ENCODE assay signal across 13 cellular contexts in the genomic region with DNA sequence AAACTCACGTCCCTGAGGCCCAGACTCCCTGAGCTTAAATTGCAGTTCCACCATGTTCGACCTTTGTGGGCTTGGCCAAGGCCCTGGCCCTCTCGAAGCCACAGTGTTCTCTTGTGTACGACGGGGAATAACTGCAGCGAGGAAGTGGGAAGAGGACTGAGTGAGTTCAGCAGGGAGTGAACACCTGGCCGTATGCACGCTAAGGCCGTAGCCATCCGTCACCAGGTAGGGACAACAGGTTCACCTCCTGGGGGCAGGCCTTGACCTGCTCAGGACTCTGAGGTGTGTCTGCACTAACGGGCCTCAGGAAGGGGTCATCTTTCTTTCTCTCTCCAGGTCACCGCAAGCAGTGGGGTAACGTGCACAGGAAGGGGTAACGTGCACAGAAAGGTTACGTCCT.
DNase-seq lines count a peak whose midpoint lies in the region; ATAC-seq and TF ChIP-seq lines count a peak whose summit lies in the region.
"Had no signal": no experiment of that assay in that cellular context is flagged by ENCODE, and none has a peak within 500 bp of the region (broad histone marks: within the 10 kb centered on the region; RNA-seq: fewer than 3 reads in every experiment).

No MANE protein-coding gene starts in this region.

- peaks cover 5 to 6% of the 10 kb centered on the region in 2 donors for H3K27me3 Mint-ChIP-seq in natural killer cell treated with Interleukin-12 subunit alpha and Interleukin-12 subunit beta and Interleukin-15 and Interleukin-18, amount 100 ng/mL, for 72 hours
- no peaks in the 10 kb centered on the region for H3K27me3 Mint-ChIP-seq in activated CD4-positive, alpha-beta T cell treated with anti-CD3 and anti-CD28 coated beads, Interleukin-2, amount 10 ng/mL, durations not matched to agents 7 days and 5 days
- H3K27me3 Mint-ChIP-seq: CD4-positive, alpha-beta T cell had no signal

- H3K4me3 Mint-ChIP-seq in natural killer cell treated with Interleukin-12 subunit alpha and Interleukin-12 subunit beta and Interleukin-15 and Interleukin-18, amount 100 ng/mL, for 72 hours, result peak overlapping the region; percentile 49
- H3K4me3 Mint-ChIP-seq in activated CD4-positive, alpha-beta T cell treated with anti-CD3 and anti-CD28 coated beads, Interleukin-2, amount 10 ng/mL, durations not matched to agents 7 days and 5 days, result no peak overlapping the region
- H3K4me3 Mint-ChIP-seq: B cell; CD4-positive, alpha-beta T cell had no signal

- peaks cover 6% of the 10 kb centered on the region for H3K36me3 Mint-ChIP-seq in natural killer cell treated with Interleukin-12 subunit alpha and Interleukin-12 subunit beta and Interleukin-15 and Interleukin-18, amount 100 ng/mL, for 72 hours
- no peaks in the 10 kb centered on the region for H3K36me3 Mint-ChIP-seq in activated CD4-positive, alpha-beta T cell treated with anti-CD3 and anti-CD28 coated beads, Interleukin-2, amount 10 ng/mL, durations not matched to agents 7 days and 5 days (ENCODE audit: low read depth)

- dilution Hi-C loops in IMR-90 (cut with HindIII; ENCODE audit: low sequenced_read_pairs, unreplicated experiment), result no loop called here

- 100% methylated on average over 1 of the region's 15 CpGs; no CpG with 5 or more reads in 1 of the 2 experiments for whole genome bisulfite sequencing in IMR-90 (ENCODE audit: extremely low coverage in 2 of 2, insufficient read length in 1 of 2), 2 experiments
- 68 to 79% methylated on average over 15 of the region's 15 CpGs for WGBS in testis, 2 donors

- 0 out of 2 replicates have a peak overlapping the region, but pooled peaks have one; percentile 1 for H2AK5ac ChIP-seq in IMR-90 (ENCODE audit: low read depth, low read length)

- POLR2A ChIA-PET in IMR-90 (lab: Charles Lee; ENCODE audit: unreplicated experiment), result no interaction called here
- POLR2A ChIA-PET in activated CD4-positive, alpha-beta T cell treated with anti-CD3 and anti-CD28 coated beads, Interleukin-2, amount 10 ng/mL, durations not matched to agents 7 days and 5 days (lab: Charles Lee), result no interaction called here

- no peak overlapping the region for H2BK20ac ChIP-seq in IMR-90 (ENCODE audit: low read depth, low read length)

- H2AFZ ChIP-seq in IMR-90 (replicated peaks; ENCODE audit: low read length, poor library complexity), result no peak overlapping the region

- H4K91ac ChIP-seq in IMR-90 (ENCODE audit: insufficient read depth, low read depth, low read length), result no peak overlapping the region

- H3K4ac ChIP-seq in IMR-90 (ENCODE audit: low read depth, low read length), result no peak overlapping the region

- peak overlapping the region in 6 of 10 experiments; percentile 10 to 51 (median 38); a peak in 8 of 20 replicates for H3K4me3 ChIP-seq in BLaER1 treated with 17β-estradiol and CSF1 and Interleukin-3, amounts not matched to agents 10 nM and 100 nM
- H3K4me3 ChIP-seq in IMR-90 (ENCODE audit: insufficient read depth, low read depth, low read length) (no peak overlapping the region), testis (peak overlapping the region; percentile 9 to 45)
- H3K4me3 ChIP-seq: HAP-1 had no signal

- intact Hi-C loops in IMR-90 (cut with micrococcal nuclease), result no loop called here
- intact Hi-C loops in testis (cut with DNase I; ENCODE audit: low total_unique reads), result no loop called here

- H3K9me3 Mint-ChIP-seq in natural killer cell treated with Interleukin-12 subunit alpha and Interleukin-12 subunit beta and Interleukin-15 and Interleukin-18, amount 100 ng/mL, for 72 hours, result no peaks in the 10 kb centered on the region
- H3K9me3 Mint-ChIP-seq in activated CD4-positive, alpha-beta T cell treated with anti-CD3 and anti-CD28 coated beads, Interleukin-2, amount 10 ng/mL, durations not matched to agents 7 days and 5 days, result peaks cover 3% of the 10 kb centered on the region

- H3K14ac ChIP-seq in IMR-90 (replicated peaks; ENCODE audit: low read depth, low read length), result no peak overlapping the region

- TF ChIP-seq RAD21 in IMR-90 (IDR thresholded peaks at IDR 0.05; ENCODE audit: low read length), result no peak

- no peaks in the 10 kb centered on the region for H4K20me1 ChIP-seq in BLaER1 treated with 17β-estradiol and CSF1 and Interleukin-3, amounts not matched to agents 10 nM and 100 nM
- H4K20me1 ChIP-seq in IMR-90 (ENCODE audit: insufficient read depth, low read length), result no peaks in the 10 kb centered on the region

- H3K36me3 ChIP-seq in BLaER1 treated with 17β-estradiol and CSF1 and Interleukin-3, amounts not matched to agents 10 nM and 100 nM, result no peaks in the 10 kb centered on the region
- H3K36me3 ChIP-seq in IMR-90 (ENCODE audit: control insufficient read depth, insufficient read depth, low read length) (no peaks in the 10 kb centered on the region), testis (ENCODE audit: low read depth, missing control alignments) (no peaks in the 10 kb centered on the region)
- H3K36me3 ChIP-seq: HAP-1 had no signal

- no peak overlapping the region for H3K9ac ChIP-seq in BLaER1 treated with 17β-estradiol and CSF1 and Interleukin-3, amounts not matched to agents 10 nM and 100 nM
- H3K9ac ChIP-seq in IMR-90 (ENCODE audit: low read depth, low read length), result no peak overlapping the region

- TF ChIP-seq POLR2A in IMR-90 (IDR thresholded peaks at IDR 0.05; ENCODE audit: low read depth, low read length) (no peak), testis (IDR thresholded peaks at IDR 0.05) (no peak)

- H3K9me3 ChIP-seq in BLaER1 treated with 17β-estradiol and CSF1 and Interleukin-3, amounts not matched to agents 10 nM and 100 nM (replicated peaks in 1 of 11), result peaks cover 23 to 33% (median 29%) of the 10 kb centered on the region in 11 experiments
- H3K9me3 ChIP-seq in IMR-90 (ENCODE audit: control insufficient read depth, insufficient read depth, low read length), result no peaks in the 10 kb centered on the region
- H3K9me3 ChIP-seq in testis, result no peaks in the 10 kb centered on the region
- H3K9me3 ChIP-seq: Caco-2, HAP-1 had no signal

- in situ Hi-C loops in IMR-90 (cut with MboI; ENCODE audit: low sequenced_read_pairs), result no loop called here

- no peak overlapping the region for H3K18ac ChIP-seq in IMR-90 (ENCODE audit: low read depth, low read length)

- no peak overlapping the region for H4K8ac ChIP-seq in IMR-90 (ENCODE audit: low read depth in 2 of 2, low read length in 2 of 2)

- H2BK120ac ChIP-seq in IMR-90 (ENCODE audit: low read depth, low read length), result no peak overlapping the region

- no TSS peak for BruUV-seq in IMR-90 (replicated peaks; lab: Mats Ljungman, UMichigan)

- H3K79me1 ChIP-seq in IMR-90 (ENCODE audit: low read depth in 1 of 2, low read length in 2 of 2), result peaks cover 0 to 9% of the 10 kb centered on the region in 2 experiments; a peak in 2 of 4 replicates

- 0 out of 22 replicates have a peak overlapping the region, but pooled peaks of 1 of the 11 experiments have one; percentile 11 for H3K4me2 ChIP-seq in BLaER1 treated with 17β-estradiol and CSF1 and Interleukin-3, amounts not matched to agents 10 nM and 100 nM
- no peak overlapping the region for H3K4me2 ChIP-seq in IMR-90 (ENCODE audit: low read depth, low read length)

- H3K27ac ChIP-seq in BLaER1 treated with 17β-estradiol and CSF1 and Interleukin-3, amounts not matched to agents 10 nM and 100 nM, result peak overlapping the region in 8 of 11 experiments; percentile 10 to 69 (median 54); a peak in 11 of 22 replicates
- H3K27ac ChIP-seq in IMR-90 (ENCODE audit: insufficient read depth, low read length) (no peak overlapping the region), testis (no peak overlapping the region)
- H3K27ac ChIP-seq: C4-2B had no signal

- peaks cover 0 to 13% of the 10 kb centered on the region in 2 donors for H3K4me1 Mint-ChIP-seq in natural killer cell treated with Interleukin-12 subunit alpha and Interleukin-12 subunit beta and Interleukin-15 and Interleukin-18, amount 100 ng/mL, for 72 hours (ENCODE audit: low read depth in 2 of 2)
- no peaks in the 10 kb centered on the region for H3K4me1 Mint-ChIP-seq in activated CD4-positive, alpha-beta T cell treated with anti-CD3 and anti-CD28 coated beads, Interleukin-2, amount 10 ng/mL, durations not matched to agents 7 days and 5 days
- H3K4me1 Mint-ChIP-seq: B cell had no signal

- peaks cover 15% of the 10 kb centered on the region for H3K9me1 ChIP-seq in IMR-90 (ENCODE audit: insufficient read depth, low read length)

- no peaks in the 10 kb centered on the region for H3K27me3 ChIP-seq in BLaER1 treated with 17β-estradiol and CSF1 and Interleukin-3, amounts not matched to agents 10 nM and 100 nM
- peaks cover 6% of the 10 kb centered on the region; the same call in 1 of the 2 replicates for H3K27me3 ChIP-seq in IMR-90 (ENCODE audit: control insufficient read depth, insufficient read depth, low read length)
- H3K27me3 ChIP-seq in testis, result no peaks in the 10 kb centered on the region

- ATAC-seq in IMR-90 (ENCODE audit: low read depth), result no peak
- ATAC-seq in natural killer cell treated with Interleukin-12 subunit alpha and Interleukin-12 subunit beta and Interleukin-15 and Interleukin-18, amount 100 ng/mL, for 72 hours, result no peak

- peak overlapping the region; percentile 70 for H2AK9ac ChIP-seq in IMR-90 (replicated peaks; ENCODE audit: low read depth, low read length, poor library complexity)

- peaks cover 0 to 9% (median 5%) of the 10 kb centered on the region in 10 experiments; a peak in 7 of 20 replicates for H3K4me1 ChIP-seq in BLaER1 treated with 17β-estradiol and CSF1 and Interleukin-3, amounts not matched to agents 10 nM and 100 nM
- H3K4me1 ChIP-seq in IMR-90 (ENCODE audit: control insufficient read depth, insufficient read depth, low read length), result peaks cover 11% of the 10 kb centered on the region
- H3K4me1 ChIP-seq in testis, result no peaks in the 10 kb centered on the region

- H4K5ac ChIP-seq in IMR-90 (ENCODE audit: low read depth, low read length), result no peak overlapping the region

- no peak overlapping the region for H3K23ac ChIP-seq in IMR-90 (ENCODE audit: low read depth, low read length)

- H2BK5ac ChIP-seq in IMR-90 (ENCODE audit: low read depth, low read length, poor library complexity, severe bottlenecking), result no peak overlapping the region

- TF ChIP-seq CTCF in IMR-90 (conservative IDR thresholded peaks at IDR 0.05; ENCODE audit: low read depth, low read length), result no peak
- no peak for TF ChIP-seq CTCF in testis (IDR thresholded peaks at IDR 0.05)

- CTCF ChIA-PET in IMR-90 (lab: Yijun Ruan, JAX), result no interaction called here
- CTCF ChIA-PET in activated CD4-positive, alpha-beta T cell treated with anti-CD3 and anti-CD28 coated beads, Interleukin-2, amount 10 ng/mL, durations not matched to agents 7 days and 5 days (lab: Charles Lee), result no interaction called here

- DNase-seq in IMR-90 (no peak), testis (no peak), GM19240 (ENCODE audit: insufficient read length, low spot score) (no peak), DMS153 treated with DMSO at 0.1 percent for 48 hours (lab: John Stamatoyannopoulos, UW; ENCODE audit: unreplicated experiment) (no peak)
- no peak for DNase-seq in natural killer cell treated with Interleukin-12 subunit alpha and Interleukin-12 subunit beta and Interleukin-15 and Interleukin-18, amount 100 ng/mL, for 72 hours (ENCODE audit: low spot score)
- DNase-seq in activated CD4-positive, alpha-beta T cell treated with anti-CD3 and anti-CD28 coated beads, Interleukin-2, amount 10 ng/mL, durations not matched to agents 7 days and 5 days, result no peak
- DNase-seq: Caco-2; CD4-positive, alpha-beta T cell; DMS79 treated with DMSO at 0.1 percent for 48 hours had no signal

- H3K27ac Mint-ChIP-seq in natural killer cell treated with Interleukin-12 subunit alpha and Interleukin-12 subunit beta and Interleukin-15 and Interleukin-18, amount 100 ng/mL, for 72 hours, result peak overlapping the region; percentile 37 to 81
- no peak overlapping the region for H3K27ac Mint-ChIP-seq in activated CD4-positive, alpha-beta T cell treated with anti-CD3 and anti-CD28 coated beads, Interleukin-2, amount 10 ng/mL, durations not matched to agents 7 days and 5 days
- H3K27ac Mint-ChIP-seq: B cell; CD4-positive, alpha-beta T cell had no signal

- H3K56ac ChIP-seq in IMR-90 (ENCODE audit: extremely low read depth, insufficient read depth, low read length), result no peak overlapping the region

- H2BK15ac ChIP-seq in IMR-90 (ENCODE audit: low read depth, low read length), result no peak overlapping the region

Comparison
In these comparisons a context has a peak if more than half of its experiments do, and no peak if none do; other contexts are left out.
1. H3K27ac ChIP-seq: peak in BLaER1 treated with 17β-estradiol and CSF1 and Interleukin-3, amounts not matched to agents 10 nM and 100 nM (8 of 11); none in IMR-90 (single experiment) and testis (0 of 2).